23 cellular contexts compared by ENCODE assay signal in the genomic region with DNA sequence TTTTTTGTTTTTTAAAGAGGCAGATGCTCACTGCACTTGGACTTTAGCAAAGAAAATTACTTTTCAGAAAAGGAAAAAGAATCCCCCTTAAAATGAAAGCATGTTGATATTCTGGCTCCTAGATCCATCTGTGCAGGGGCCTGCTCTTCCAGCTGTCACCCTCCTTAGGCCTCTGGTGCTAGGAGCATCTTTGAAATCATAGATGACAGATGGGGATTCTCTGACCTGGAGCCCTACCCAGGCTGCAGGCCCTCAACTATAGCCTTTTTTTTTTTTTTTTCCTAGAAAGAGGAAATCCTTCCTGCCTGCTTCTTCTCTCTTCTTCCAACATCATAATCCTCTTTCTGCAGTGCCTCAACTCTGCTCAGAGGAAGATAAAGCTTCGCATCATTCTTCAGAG. TPM values are rescaled to one million over a fixed set of nuclear protein-coding genes. Genes with fewer than 3 reads are reported as not detected.
DNase-seq lines count a peak whose midpoint lies in the region; ATAC-seq, FAIRE-seq and TF ChIP-seq lines count a peak whose summit lies in the region.
"Had no signal": no experiment of that assay in that cellular context is flagged by ENCODE, and none has a peak within 500 bp of the region (broad histone marks: within the 10 kb centered on the region; RNA-seq: fewer than 3 reads in every experiment).

No MANE protein-coding gene starts in this region.

- H3K27ac ChIP-seq in astrocyte (ENCODE audit: low read depth, low read length) (no peak overlapping the region), body of pancreas (no peak overlapping the region)
- H3K27ac ChIP-seq: esophagus squamous epithelium, transverse colon had no signal

- H3K9me3 ChIP-seq in astrocyte (ENCODE audit: insufficient read depth, low read depth, low read length) = no peaks in the 10 kb centered on the region
- H3K9me3 ChIP-seq in body of pancreas = no peaks in the 10 kb centered on the region
- H3K9me3 ChIP-seq: esophagus squamous epithelium, SJSA1, transverse colon had no signal

- H3K79me2 ChIP-seq in astrocyte (ENCODE audit: insufficient read depth, low read length) = no peaks in the 10 kb centered on the region

- H3K36me3 Mint-ChIP-seq in T-helper 1 cell treated with Interleukin-12 subunit alpha and Interleukin-12 subunit beta and Interleukin-4 antibody, amounts not matched to agents 30 μg/mL and 1 μg/mL, for 36 hours (ENCODE audit: low read depth) = no peaks in the 10 kb centered on the region
- no peaks in the 10 kb centered on the region for H3K36me3 Mint-ChIP-seq in astrocyte (ENCODE audit: low read depth, unreplicated experiment)
- H3K36me3 Mint-ChIP-seq: activated naive CD4-positive, alpha-beta T cell treated with anti-CD3 and anti-CD28 coated beads, Interleukin-2, amount 50 U/mL, for 24 hours; immature natural killer cell; naive thymus-derived CD4-positive, alpha-beta T cell had no signal

- DNase-seq in T-helper 1 cell (no peak), NCI-H1694 treated with DMSO at 0.1 percent for 48 hours (lab: John Stamatoyannopoulos, UW) (peak; percentile 65), astrocyte (ENCODE audit: low read depth) (no peak), retina (peak; percentile 29), body of pancreas (no peak), islet precursor cell (no peak), HUDEP-2 (lab: John Stamatoyannopoulos, UW; ENCODE audit: unreplicated experiment in 76 of 76) (no peak)
- DNase-seq: activated CD4-positive, alpha-beta T cell treated with anti-CD3 and anti-CD28 coated beads, Interleukin-2, amount 10 ng/mL, durations not matched to agents 7 days and 5 days; activated T-cell treated with anti-CD3 and anti-CD28 coated beads, Interleukin-2, amount 50 U/mL, for 1 hour; DND-41; esophagus squamous epithelium; immature natural killer cell; naive thymus-derived CD4-positive, alpha-beta T cell; NCI-H1417 treated with DMSO at 0.1 percent for 48 hours; stimulated activated naive CD8-positive, alpha-beta T cell treated with anti-CD3 and anti-CD28 coated beads, Interleukin-15, Interleukin-2, amounts not matched to agents 100 U/mL and 50 U/mL, for 24 hours; transverse colon had no signal

- WGBS in body of pancreas, 2 donors = 91 to 93% methylated on average over 1 of the region's 1 CpG

- H3K27me3 ChIP-seq in astrocyte (ENCODE audit: insufficient read depth, low read length) (no peaks in the 10 kb centered on the region), body of pancreas (no peaks in the 10 kb centered on the region)
- H3K27me3 ChIP-seq: esophagus squamous epithelium, SJSA1, transverse colon had no signal

- TF ChIP-seq CTCF in astrocyte (IDR thresholded peaks at IDR 0.05; ENCODE audit: insufficient read depth, low read depth, low read length) (no peak), body of pancreas (IDR thresholded peaks at IDR 0.05) (no peak)

- intact Hi-C loops in body of pancreas (cut with DNase I) = no loop called here

- H3K4me1 ChIP-seq in astrocyte (ENCODE audit: insufficient read depth, low read length) (peaks cover 46% of the 10 kb centered on the region), body of pancreas (peaks cover 18% of the 10 kb centered on the region)

- H2AFZ ChIP-seq in astrocyte (ENCODE audit: low read depth, low read length) = no peak overlapping the region

- no peak overlapping the region for H3K4me3 Mint-ChIP-seq in T-helper 1 cell treated with Interleukin-12 subunit alpha and Interleukin-12 subunit beta and Interleukin-4 antibody, amounts not matched to agents 30 μg/mL and 1 μg/mL, for 36 hours
- H3K4me3 Mint-ChIP-seq in astrocyte (ENCODE audit: unreplicated experiment) = no peak overlapping the region
- H3K4me3 Mint-ChIP-seq: activated CD4-positive, alpha-beta T cell treated with anti-CD3 and anti-CD28 coated beads, Interleukin-2, amount 10 ng/mL, durations not matched to agents 7 days and 5 days; activated naive CD4-positive, alpha-beta T cell treated with anti-CD3 and anti-CD28 coated beads, Interleukin-2, amount 50 U/mL, for 24 hours; immature natural killer cell; naive thymus-derived CD4-positive, alpha-beta T cell had no signal

- H3K4me1 Mint-ChIP-seq in T-helper 1 cell treated with Interleukin-12 subunit alpha and Interleukin-12 subunit beta and Interleukin-4 antibody, amounts not matched to agents 30 μg/mL and 1 μg/mL, for 36 hours (ENCODE audit: low read depth) = peaks cover 39% of the 10 kb centered on the region
- peaks cover 30% of the 10 kb centered on the region for H3K4me1 Mint-ChIP-seq in astrocyte (ENCODE audit: low read depth, unreplicated experiment)
- H3K4me1 Mint-ChIP-seq: immature natural killer cell had no signal

- no peak for ATAC-seq in body of pancreas
- ATAC-seq: naive thymus-derived CD4-positive, alpha-beta T cell; stimulated activated naive CD8-positive, alpha-beta T cell treated with anti-CD3 and anti-CD28 coated beads, Interleukin-15, Interleukin-2, amounts not matched to agents 100 U/mL and 50 U/mL, for 24 hours had no signal

- peak overlapping the region; percentile 31 for H3K27ac Mint-ChIP-seq in T-helper 1 cell treated with Interleukin-12 subunit alpha and Interleukin-12 subunit beta and Interleukin-4 antibody, amounts not matched to agents 30 μg/mL and 1 μg/mL, for 36 hours
- no peak overlapping the region for H3K27ac Mint-ChIP-seq in astrocyte (ENCODE audit: unreplicated experiment)
- H3K27ac Mint-ChIP-seq: activated CD4-positive, alpha-beta T cell treated with anti-CD3 and anti-CD28 coated beads, Interleukin-2, amount 10 ng/mL, durations not matched to agents 7 days and 5 days; activated naive CD4-positive, alpha-beta T cell treated with anti-CD3 and anti-CD28 coated beads, Interleukin-2, amount 50 U/mL, for 24 hours had no signal

- H3K9ac ChIP-seq in astrocyte (ENCODE audit: low read length) = no peak overlapping the region

- H3K9me3 Mint-ChIP-seq in T-helper 1 cell treated with Interleukin-12 subunit alpha and Interleukin-12 subunit beta and Interleukin-4 antibody, amounts not matched to agents 30 μg/mL and 1 μg/mL, for 36 hours = no peaks in the 10 kb centered on the region
- no peaks in the 10 kb centered on the region for H3K9me3 Mint-ChIP-seq in astrocyte (ENCODE audit: unreplicated experiment)
- H3K9me3 Mint-ChIP-seq: activated CD4-positive, alpha-beta T cell treated with anti-CD3 and anti-CD28 coated beads, Interleukin-2, amount 10 ng/mL, durations not matched to agents 7 days and 5 days; activated naive CD4-positive, alpha-beta T cell treated with anti-CD3 and anti-CD28 coated beads, Interleukin-2, amount 50 U/mL, for 24 hours; immature natural killer cell; naive thymus-derived CD4-positive, alpha-beta T cell had no signal

- H3K4me3 ChIP-seq in astrocyte (ENCODE audit: insufficient read depth, low read depth, low read length) (no peak overlapping the region), body of pancreas (no peak overlapping the region)
- H3K4me3 ChIP-seq: esophagus squamous epithelium, lung, SJSA1, transverse colon had no signal

- peak overlapping the region; percentile 77 for H3K4me2 ChIP-seq in astrocyte (ENCODE audit: low read length)

- no peak for FAIRE-seq in astrocyte (lab: Jason Lieb, UNC)
- FAIRE-seq: A204.1, bronchial epithelial cell, GM18507 had no signal

- TF ChIP-seq POLR2A in body of pancreas (IDR thresholded peaks at IDR 0.05) = no peak

- H3K36me3 ChIP-seq in astrocyte (ENCODE audit: insufficient read depth, low read length) (no peaks in the 10 kb centered on the region), body of pancreas (replicated peaks in 1 of 2; ENCODE audit: insufficient read depth in 1 of 2, low read depth in 2 of 2) (no peaks in the 10 kb centered on the region)
- H3K36me3 ChIP-seq: esophagus squamous epithelium, SJSA1, transverse colon had no signal

- H4K20me1 ChIP-seq in astrocyte (ENCODE audit: insufficient read depth, low read length) = peaks cover 3% of the 10 kb centered on the region

- peaks cover 4% of the 10 kb centered on the region for H3K27me3 Mint-ChIP-seq in T-helper 1 cell treated with Interleukin-12 subunit alpha and Interleukin-12 subunit beta and Interleukin-4 antibody, amounts not matched to agents 30 μg/mL and 1 μg/mL, for 36 hours (ENCODE audit: low read depth)
- H3K27me3 Mint-ChIP-seq in astrocyte (ENCODE audit: low read depth, unreplicated experiment) = no peaks in the 10 kb centered on the region
- H3K27me3 Mint-ChIP-seq: activated CD4-positive, alpha-beta T cell treated with anti-CD3 and anti-CD28 coated beads, Interleukin-2, amount 10 ng/mL, durations not matched to agents 7 days and 5 days; activated naive CD4-positive, alpha-beta T cell treated with anti-CD3 and anti-CD28 coated beads, Interleukin-2, amount 50 U/mL, for 24 hours had no signal

RNA-seq across cellular contexts. Expression of a gene that starts 16.3 kb away (rescaled TPM):
- 39.8 and 48.9 TPM in 2 replicates for total RNA-seq in astrocyte
- total RNA-seq in body of pancreas = 10 to 100 TPM; 11.2 to 12.5 TPM

RNA-seq across cellular contexts. Expression of a gene that starts 38.3 kb away (rescaled TPM):
- total RNA-seq in astrocyte (120 and 132 TPM in 2 replicates), body of pancreas (10 to 100 TPM; 52.1 to 53.4 TPM)

Comparison
In these comparisons a context has a peak if more than half of its experiments do, and no peak if none do; other contexts are left out.
1. DNase-seq: peak in NCI-H1694 treated with DMSO at 0.1 percent for 48 hours (single experiment) and retina (single experiment); none in T-helper 1 cell (0 of 5), astrocyte (single experiment), body of pancreas (0 of 4), islet precursor cell (single experiment) and HUDEP-2 (0 of 76).